1 cellular context compared by ENCODE assay signal in the genomic region with DNA sequence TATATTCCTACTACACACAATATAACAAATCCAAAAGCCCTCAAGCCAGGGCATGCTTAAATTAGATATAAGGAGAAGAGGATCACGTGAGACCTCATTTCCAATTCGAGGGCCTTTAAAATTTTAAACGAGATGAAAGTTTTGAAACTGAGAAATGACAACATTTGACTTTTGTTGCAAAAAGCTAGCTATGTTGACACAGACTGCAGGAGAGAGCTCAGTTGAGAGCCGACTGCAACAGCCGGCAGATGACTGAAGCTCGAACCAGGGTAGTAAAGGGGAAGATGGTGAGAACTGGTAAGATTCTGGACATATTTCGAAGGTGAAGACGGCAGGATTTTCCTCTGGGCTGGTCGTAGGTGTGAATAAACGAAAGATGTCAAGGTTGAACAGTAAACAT.
TF ChIP-seq lines count a peak whose summit lies in the region.

No MANE protein-coding gene starts in this region.

TF ChIP-seq in HEK293, 187 proteins besides CTCF, POLR2A, EP300 and RAD21 (continued from another document):
- TF ChIP-seq, protein P1, sequence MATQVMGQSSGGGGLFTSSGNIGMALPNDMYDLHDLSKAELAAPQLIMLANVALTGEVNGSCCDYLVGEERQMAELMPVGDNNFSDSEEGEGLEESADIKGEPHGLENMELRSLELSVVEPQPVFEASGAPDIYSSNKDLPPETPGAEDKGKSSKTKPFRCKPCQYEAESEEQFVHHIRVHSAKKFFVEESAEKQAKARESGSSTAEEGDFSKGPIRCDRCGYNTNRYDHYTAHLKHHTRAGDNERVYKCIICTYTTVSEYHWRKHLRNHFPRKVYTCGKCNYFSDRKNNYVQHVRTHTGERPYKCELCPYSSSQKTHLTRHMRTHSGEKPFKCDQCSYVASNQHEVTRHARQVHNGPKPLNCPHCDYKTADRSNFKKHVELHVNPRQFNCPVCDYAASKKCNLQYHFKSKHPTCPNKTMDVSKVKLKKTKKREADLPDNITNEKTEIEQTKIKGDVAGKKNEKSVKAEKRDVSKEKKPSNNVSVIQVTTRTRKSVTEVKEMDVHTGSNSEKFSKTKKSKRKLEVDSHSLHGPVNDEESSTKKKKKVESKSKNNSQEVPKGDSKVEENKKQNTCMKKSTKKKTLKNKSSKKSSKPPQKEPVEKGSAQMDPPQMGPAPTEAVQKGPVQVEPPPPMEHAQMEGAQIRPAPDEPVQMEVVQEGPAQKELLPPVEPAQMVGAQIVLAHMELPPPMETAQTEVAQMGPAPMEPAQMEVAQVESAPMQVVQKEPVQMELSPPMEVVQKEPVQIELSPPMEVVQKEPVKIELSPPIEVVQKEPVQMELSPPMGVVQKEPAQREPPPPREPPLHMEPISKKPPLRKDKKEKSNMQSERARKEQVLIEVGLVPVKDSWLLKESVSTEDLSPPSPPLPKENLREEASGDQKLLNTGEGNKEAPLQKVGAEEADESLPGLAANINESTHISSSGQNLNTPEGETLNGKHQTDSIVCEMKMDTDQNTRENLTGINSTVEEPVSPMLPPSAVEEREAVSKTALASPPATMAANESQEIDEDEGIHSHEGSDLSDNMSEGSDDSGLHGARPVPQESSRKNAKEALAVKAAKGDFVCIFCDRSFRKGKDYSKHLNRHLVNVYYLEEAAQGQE (tag by site-specific recombination; IDR thresholded peaks at IDR 0.05), result no peak
- TF ChIP-seq, protein P2, sequence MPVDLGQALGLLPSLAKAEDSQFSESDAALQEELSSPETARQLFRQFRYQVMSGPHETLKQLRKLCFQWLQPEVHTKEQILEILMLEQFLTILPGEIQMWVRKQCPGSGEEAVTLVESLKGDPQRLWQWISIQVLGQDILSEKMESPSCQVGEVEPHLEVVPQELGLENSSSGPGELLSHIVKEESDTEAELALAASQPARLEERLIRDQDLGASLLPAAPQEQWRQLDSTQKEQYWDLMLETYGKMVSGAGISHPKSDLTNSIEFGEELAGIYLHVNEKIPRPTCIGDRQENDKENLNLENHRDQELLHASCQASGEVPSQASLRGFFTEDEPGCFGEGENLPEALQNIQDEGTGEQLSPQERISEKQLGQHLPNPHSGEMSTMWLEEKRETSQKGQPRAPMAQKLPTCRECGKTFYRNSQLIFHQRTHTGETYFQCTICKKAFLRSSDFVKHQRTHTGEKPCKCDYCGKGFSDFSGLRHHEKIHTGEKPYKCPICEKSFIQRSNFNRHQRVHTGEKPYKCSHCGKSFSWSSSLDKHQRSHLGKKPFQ (tag by site-specific recombination; IDR thresholded peaks at IDR 0.05), result peak; percentile 86
